ENCODE assay signal across 9 cellular contexts in the genomic region with DNA sequence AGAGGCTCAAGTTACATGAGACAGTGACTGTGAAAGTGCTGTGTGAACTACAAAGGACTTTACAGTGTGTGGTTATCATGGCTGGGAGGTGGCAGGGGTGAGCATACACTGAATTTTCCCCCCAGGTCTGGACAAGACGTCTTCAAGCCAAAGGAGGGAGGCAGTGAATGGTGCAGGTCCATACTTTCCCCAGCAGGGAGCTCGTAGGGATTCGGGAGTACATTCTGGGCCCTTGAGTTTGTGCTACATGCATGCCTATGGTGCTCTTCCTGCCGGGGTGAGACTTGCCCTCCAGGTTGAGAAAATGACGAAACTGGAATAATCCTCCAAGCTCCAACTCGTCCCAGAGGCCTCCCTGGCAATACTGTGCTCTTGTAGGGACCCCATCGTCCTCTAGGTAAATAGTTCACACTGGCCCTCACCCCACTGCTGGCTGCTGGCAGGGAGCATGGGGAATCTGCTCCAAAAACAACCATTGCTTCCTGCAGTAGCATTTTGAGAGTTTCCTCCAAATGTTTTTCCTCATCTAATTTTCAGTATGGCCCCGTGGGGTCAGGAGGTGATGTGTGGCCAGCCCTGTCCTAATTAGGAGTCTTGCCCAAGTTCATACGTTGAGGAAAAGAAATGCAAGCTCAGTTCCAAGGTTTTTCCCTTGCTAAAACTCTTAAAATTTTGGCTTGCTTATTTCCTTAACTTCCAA. TPM values are rescaled to one million over a fixed set of nuclear protein-coding genes. Genes with fewer than 3 reads are reported as not detected.
DNase-seq lines count a peak whose midpoint lies in the region; ATAC-seq and TF ChIP-seq lines count a peak whose summit lies in the region.
"Had no signal": no experiment of that assay in that cellular context is flagged by ENCODE, and none has a peak within 500 bp of the region (broad histone marks: within the 10 kb centered on the region; RNA-seq: fewer than 3 reads in every experiment).

No MANE protein-coding gene starts in this region.

- no peak overlapping the region for H3K27ac Mint-ChIP-seq in activated T-cell treated with anti-CD3 and anti-CD28 coated beads, Interleukin-2, amount 50 U/mL, for 72 hours
- no peak overlapping the region for H3K27ac Mint-ChIP-seq in stimulated activated effector memory CD8-positive, alpha-beta T cell treated with anti-CD3 and anti-CD28 coated beads, Interleukin-12 subunit alpha, Interleukin-12 subunit beta, amount 100 ng/mL, for 72 hours
- H3K27ac Mint-ChIP-seq in Calu3 (ENCODE audit: unreplicated experiment) = no peak overlapping the region

- TF ChIP-seq CTCF in foreskin keratinocyte (conservative IDR thresholded peaks at IDR 0.05) (no peak), Calu3 (IDR thresholded peaks at IDR 0.05; ENCODE audit: unreplicated experiment) (no peak)

- no TSS peak for BruUV-seq in Calu3 (replicated peaks; lab: Mats Ljungman, UMichigan)

- peaks cover 6% of the 10 kb centered on the region for H3K27me3 Mint-ChIP-seq in activated T-cell treated with anti-CD3 and anti-CD28 coated beads, Interleukin-2, amount 50 U/mL, for 72 hours (ENCODE audit: low read depth)
- peaks cover 100% of the 10 kb centered on the region for H3K27me3 Mint-ChIP-seq in Calu3 (ENCODE audit: unreplicated experiment)

- H3K36me3 ChIP-seq in SK-N-MC (ENCODE audit: insufficient read depth, low read length) = no peaks in the 10 kb centered on the region

- CTCF ChIA-PET in Calu3 (lab: Charles Lee) = interaction anchor here (0.5 to 2.0 kb wide), 8 partner anchors 17 to 378 kb away, joined by 3 to 19 read pairs (median 4); no protein-coding TSS in a partner anchor

- H3K4me1 ChIP-seq in foreskin keratinocyte = no peaks in the 10 kb centered on the region

- H3K27ac ChIP-seq in SK-N-MC (no peak overlapping the region), foreskin keratinocyte (no peak overlapping the region)

- H3K9ac ChIP-seq in SK-N-MC (ENCODE audit: insufficient read length) = no peak overlapping the region

- H3K9me3 Mint-ChIP-seq in activated T-cell treated with anti-CD3 and anti-CD28 coated beads, Interleukin-2, amount 50 U/mL, for 72 hours = no peaks in the 10 kb centered on the region
- no peaks in the 10 kb centered on the region for H3K9me3 Mint-ChIP-seq in stimulated activated effector memory CD8-positive, alpha-beta T cell treated with anti-CD3 and anti-CD28 coated beads, Interleukin-12 subunit alpha, Interleukin-12 subunit beta, amount 100 ng/mL, for 72 hours
- no peaks in the 10 kb centered on the region for H3K9me3 Mint-ChIP-seq in Calu3 (ENCODE audit: low read depth, unreplicated experiment)

- H3K4me3 Mint-ChIP-seq in activated T-cell treated with anti-CD3 and anti-CD28 coated beads, Interleukin-2, amount 50 U/mL, for 72 hours = peak overlapping the region; percentile 63 to 82
- H3K4me3 Mint-ChIP-seq in stimulated activated effector memory CD8-positive, alpha-beta T cell treated with anti-CD3 and anti-CD28 coated beads, Interleukin-12 subunit alpha, Interleukin-12 subunit beta, amount 100 ng/mL, for 72 hours = peak overlapping the region; percentile 65
- H3K4me3 Mint-ChIP-seq in Calu3 (ENCODE audit: low read depth, unreplicated experiment) = no peak overlapping the region

- no peak for ATAC-seq in activated T-cell treated with anti-CD3 and anti-CD28 coated beads, Interleukin-2, amount 50 U/mL, for 72 hours (replicated peaks in 1 of 2)
- ATAC-seq in foreskin keratinocyte = peak; percentile 57
- no peak for ATAC-seq in stimulated activated effector memory CD8-positive, alpha-beta T cell treated with anti-CD3 and anti-CD28 coated beads, Interleukin-12 subunit alpha, Interleukin-12 subunit beta, amount 100 ng/mL, for 72 hours

- peaks cover 16% of the 10 kb centered on the region for H3K4me1 Mint-ChIP-seq in activated T-cell treated with anti-CD3 and anti-CD28 coated beads, Interleukin-2, amount 50 U/mL, for 72 hours (ENCODE audit: low read depth)
- peaks cover 25% of the 10 kb centered on the region for H3K4me1 Mint-ChIP-seq in stimulated activated effector memory CD8-positive, alpha-beta T cell treated with anti-CD3 and anti-CD28 coated beads, Interleukin-12 subunit alpha, Interleukin-12 subunit beta, amount 100 ng/mL, for 72 hours
- H3K4me1 Mint-ChIP-seq in Calu3 (ENCODE audit: low read depth, unreplicated experiment) = peaks cover 10% of the 10 kb centered on the region

- H3K4me3 ChIP-seq in SK-N-MC = peak overlapping the region; percentile 81

- H3K27me3 ChIP-seq in foreskin keratinocyte = peaks cover 59% of the 10 kb centered on the region

- intact Hi-C loops in Calu3 (cut with micrococcal nuclease; ENCODE audit: unreplicated experiment) = loop anchor here (5.0 to 10.0 kb wide), 3 partner anchors 166 to 236 kb away; no protein-coding TSS in a partner anchor

- H3K9me3 ChIP-seq in SK-N-MC (ENCODE audit: low read depth, low read length) = no peaks in the 10 kb centered on the region

- no peak for DNase-seq in activated T-cell treated with anti-CD3 and anti-CD28 coated beads, Interleukin-2, amount 50 U/mL, for 72 hours
- no peak for DNase-seq in activated T-cell treated with anti-CD3 and anti-CD28 coated beads for 4 hours
- no peak for DNase-seq in SK-N-MC (ENCODE audit: low read depth, low spot score)
- DNase-seq in foreskin keratinocyte = peak in 1 of 2 donors; percentile 18
- DNase-seq in stimulated activated effector memory CD8-positive, alpha-beta T cell treated with anti-CD3 and anti-CD28 coated beads, Interleukin-12 subunit alpha, Interleukin-12 subunit beta, amount 100 ng/mL, for 72 hours (ENCODE audit: low spot score in 2 of 2) = no peak
- DNase-seq in iPS-NIHi11 (ENCODE audit: low spot score) = no peak
- no peak for DNase-seq in NCI-H2171 treated with DMSO at 0.1 percent for 48 hours (lab: John Stamatoyannopoulos, UW)
- DNase-seq in Calu3 = no peak

- no peaks in the 10 kb centered on the region for H3K36me3 Mint-ChIP-seq in activated T-cell treated with anti-CD3 and anti-CD28 coated beads, Interleukin-2, amount 50 U/mL, for 72 hours (ENCODE audit: insufficient read depth in 2 of 2)
- H3K36me3 Mint-ChIP-seq in stimulated activated effector memory CD8-positive, alpha-beta T cell treated with anti-CD3 and anti-CD28 coated beads, Interleukin-12 subunit alpha, Interleukin-12 subunit beta, amount 100 ng/mL, for 72 hours = peaks cover 15% of the 10 kb centered on the region
- peaks cover 6% of the 10 kb centered on the region for H3K36me3 Mint-ChIP-seq in Calu3 (ENCODE audit: insufficient read depth, unreplicated experiment)

RNA-seq across cellular contexts. Expression of gene ZNF831, which starts 57.6 kb away (rescaled TPM):
- total RNA-seq in activated T-cell treated with anti-CD3 and anti-CD28 coated beads, Interleukin-2, amount 50 U/mL, for 72 hours = 1 to 10 TPM; 8.2 to 9.0 TPM
- total RNA-seq in foreskin keratinocyte (not detected in 2 replicates), Calu3 (2022) (not detected in 2 replicates)
- polyA plus RNA-seq in foreskin keratinocyte = not detected in 2 replicates
- total RNA-seq: HT-29 had no signal
